ENCODE assay signal across 21 cellular contexts in the genomic region with DNA sequence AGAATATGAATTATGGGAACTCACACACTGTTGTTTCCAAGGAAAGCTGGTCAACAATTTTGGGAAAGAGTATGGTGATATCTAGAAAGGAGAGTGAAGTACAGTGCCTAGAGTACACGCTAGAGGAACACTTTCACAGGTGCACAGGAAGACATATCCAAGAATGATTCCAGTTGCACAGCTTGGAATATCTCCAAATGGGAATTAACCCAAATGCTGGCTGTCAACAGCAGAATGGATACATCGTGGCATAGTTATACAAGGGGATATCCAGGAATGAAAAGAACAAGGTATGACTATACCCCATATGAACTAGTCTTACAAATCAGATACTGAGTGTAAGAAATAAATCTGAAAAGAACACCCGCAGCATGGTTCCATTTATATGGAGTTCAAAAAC.
"Had no signal": no experiment of that assay in that cellular context is flagged by ENCODE, and none has a peak within 500 bp of the region (broad histone marks: within the 10 kb centered on the region; RNA-seq: fewer than 3 reads in every experiment).

No MANE protein-coding gene starts in this region.

- DNase-seq: cortex of kidney; effector CD8-positive, alpha-beta T cell; foreskin fibroblast; gastrocnemius medialis; left ventricle myocardium superior; lower lobe of right lung; naive thymus-derived CD8-positive, alpha-beta T cell; nephron progenitor cell; nucleus accumbens; ovary; right lobe of liver; small intestine; stimulated activated CD4-positive, alpha-beta T cell treated with anti-CD3 and anti-CD28 coated beads, Interleukin-15, amount 100 ng/mL, for 24 hours; stimulated activated CD4-positive, alpha-beta T cell treated with anti-CD3 and anti-CD28 coated beads, Interleukin-2, amount 100 ng/mL, for 48 hours; stimulated activated naive B cell treated with anti-CD40 and anti-IgM and Interleukin-4, amounts not matched to agents 10 μg/mL and 1 μg/mL and 100 μg/mL, for 72 hours; transverse colon; upper lobe of right lung had no signal

- H3K4me3 ChIP-seq: dorsolateral prefrontal cortex, gastrocnemius medialis, lower lobe of right lung, ovary, right lobe of liver, transverse colon, upper lobe of right lung, vagina had no signal

- ATAC-seq: esophagus mucosa; gastrocnemius medialis; left ventricle myocardium superior; lower lobe of right lung; naive thymus-derived CD8-positive, alpha-beta T cell; right lobe of liver; stimulated activated naive B cell treated with anti-CD40 and anti-IgM and Interleukin-4, amounts not matched to agents 10 μg/mL and 1 μg/mL and 100 μg/mL, for 72 hours; upper lobe of right lung had no signal

- FAIRE-seq: keratinocyte, small intestine had no signal
